1 cellular context compared by ENCODE assay signal in the genomic region with DNA sequence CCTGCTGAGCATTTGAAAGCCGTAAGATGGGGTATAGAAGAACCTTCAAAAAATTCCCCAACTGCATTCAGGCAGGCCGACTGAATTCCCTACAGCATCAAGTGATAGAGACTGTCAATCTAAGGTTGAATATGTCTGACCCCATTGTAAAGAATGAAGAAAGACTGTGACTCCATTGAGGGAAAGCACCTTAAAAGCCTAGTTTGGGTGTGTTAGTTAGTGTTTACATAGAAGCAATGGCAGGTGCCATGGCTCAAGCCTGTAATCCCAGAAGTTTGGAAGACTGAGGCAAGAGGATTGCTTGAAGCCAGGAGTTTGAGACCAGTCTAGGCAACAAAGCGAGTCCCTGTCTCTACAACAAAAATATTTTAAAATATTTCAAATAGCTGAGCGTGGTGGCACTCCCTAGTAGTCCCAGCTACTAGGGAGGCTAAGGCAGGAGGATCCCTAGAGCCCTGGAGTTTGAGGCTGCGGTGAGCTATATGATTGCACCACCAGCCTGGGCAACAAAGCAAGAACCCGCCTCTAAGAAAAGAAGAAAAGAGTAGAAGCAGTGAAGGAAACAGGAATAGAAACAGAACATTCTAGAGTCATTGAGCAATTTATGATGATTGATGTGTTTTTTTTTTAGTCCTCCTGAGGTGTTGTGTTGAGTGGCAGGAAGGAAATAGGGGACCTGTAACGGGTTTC.
TF ChIP-seq lines count a peak whose summit lies in the region.

No MANE protein-coding gene starts in this region.

TF ChIP-seq in K562, 482 proteins besides CTCF, POLR2A, EP300 and RAD21 (continued from another document and continues in another):
- TF ChIP-seq, protein P1, sequence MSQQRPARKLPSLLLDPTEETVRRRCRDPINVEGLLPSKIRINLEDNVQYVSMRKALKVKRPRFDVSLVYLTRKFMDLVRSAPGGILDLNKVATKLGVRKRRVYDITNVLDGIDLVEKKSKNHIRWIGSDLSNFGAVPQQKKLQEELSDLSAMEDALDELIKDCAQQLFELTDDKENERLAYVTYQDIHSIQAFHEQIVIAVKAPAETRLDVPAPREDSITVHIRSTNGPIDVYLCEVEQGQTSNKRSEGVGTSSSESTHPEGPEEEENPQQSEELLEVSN (IDR thresholded peaks at IDR 0.05; ENCODE audit: borderline replicate concordance in 1 of 2, extremely low read depth in 1 of 2, insufficient read depth in 1 of 2, insufficient read length in 1 of 2, low read depth in 1 of 2, low read length in 1 of 2, poor library complexity in 1 of 2, severe bottlenecking in 1 of 2): no peak
- TF ChIP-seq SAFB (IDR thresholded peaks at IDR 0.05; ENCODE audit: borderline replicate concordance, low read depth, low read length) (no peak), KLF16 (IDR thresholded peaks at IDR 0.05) (no peak), SMARCA4 (IDR thresholded peaks at IDR 0.05) (no peak), ZNF324 (CRISPR knock-in tag; IDR thresholded peaks at IDR 0.05) (no peak), PURB (CRISPR knock-in tag; IDR thresholded peaks at IDR 0.05; ENCODE audit: low read depth) (no peak), MAZ (CRISPR knock-in tag; conservative IDR thresholded peaks at IDR 0.05 in 1 of 2, IDR thresholded peaks at IDR 0.05 in 1 of 2) (no peak), ARNT (IDR thresholded peaks at IDR 0.05) (no peak), TAL1 (IDR thresholded peaks at IDR 0.05) (no peak), GTF2E2 (tag; IDR thresholded peaks at IDR 0.05) (peak; percentile 93; the same call in 1 of the 2 replicates), PHB2 (IDR thresholded peaks at IDR 0.05; ENCODE audit: low read depth) (no peak), SP2 (IDR thresholded peaks at IDR 0.05; ENCODE audit: extremely low read depth, low read depth, low read length, poor library complexity, severe bottlenecking) (no peak), TRIM28 (IDR thresholded peaks at IDR 0.05) (no peak), BHLHE40 (IDR thresholded peaks at IDR 0.05; ENCODE audit: low read length) (no peak), TBP (optimal IDR thresholded peaks at IDR 0.05; ENCODE audit: low read depth, low read length) (no peak), ZNF584 (CRISPR knock-in tag; IDR thresholded peaks at IDR 0.05; ENCODE audit: low read depth) (no peak), XRCC3 (IDR thresholded peaks at IDR 0.05) (no peak), HMG20B (CRISPR knock-in tag; IDR thresholded peaks at IDR 0.05) (no peak), RBM14 (IDR thresholded peaks at IDR 0.05; ENCODE audit: borderline replicate concordance, insufficient read depth, low read depth, low read length) (no peak), ZNF175 (CRISPR knock-in tag; IDR thresholded peaks at IDR 0.05; ENCODE audit: low read depth) (0 out of 2 replicates have a peak, but pooled peaks have one; percentile 43), RFX7 (CRISPR knock-in tag; IDR thresholded peaks at IDR 0.05) (no peak), NBN (IDR thresholded peaks at IDR 0.05; ENCODE audit: low read depth) (no peak), STAG1 (CRISPR knock-in tag; IDR thresholded peaks at IDR 0.05; ENCODE audit: borderline replicate concordance) (no peak), NR3C1 (CRISPR knock-in tag; IDR thresholded peaks at IDR 0.05) (no peak), L3MBTL2 (IDR thresholded peaks at IDR 0.05) (no peak; the same call in 1 of the 2 replicates), FOXP1 (CRISPR knock-in tag; IDR thresholded peaks at IDR 0.05) (no peak), HEY1 (CRISPR knock-in tag; IDR thresholded peaks at IDR 0.05; ENCODE audit: borderline replicate concordance) (no peak), KAT7 (CRISPR knock-in tag; IDR thresholded peaks at IDR 0.05; ENCODE audit: borderline replicate concordance) (no peak), ESRRB (CRISPR knock-in tag; IDR thresholded peaks at IDR 0.05; ENCODE audit: borderline replicate concordance) (0 out of 2 replicates have a peak, but pooled peaks have one; percentile 38)
- TF ChIP-seq, protein P2, sequence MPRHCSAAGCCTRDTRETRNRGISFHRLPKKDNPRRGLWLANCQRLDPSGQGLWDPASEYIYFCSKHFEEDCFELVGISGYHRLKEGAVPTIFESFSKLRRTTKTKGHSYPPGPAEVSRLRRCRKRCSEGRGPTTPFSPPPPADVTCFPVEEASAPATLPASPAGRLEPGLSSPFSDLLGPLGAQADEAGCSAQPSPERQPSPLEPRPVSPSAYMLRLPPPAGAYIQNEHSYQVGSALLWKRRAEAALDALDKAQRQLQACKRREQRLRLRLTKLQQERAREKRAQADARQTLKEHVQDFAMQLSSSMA (CRISPR knock-in tag; IDR thresholded peaks at IDR 0.05): no peak
- TF ChIP-seq, protein P3, sequence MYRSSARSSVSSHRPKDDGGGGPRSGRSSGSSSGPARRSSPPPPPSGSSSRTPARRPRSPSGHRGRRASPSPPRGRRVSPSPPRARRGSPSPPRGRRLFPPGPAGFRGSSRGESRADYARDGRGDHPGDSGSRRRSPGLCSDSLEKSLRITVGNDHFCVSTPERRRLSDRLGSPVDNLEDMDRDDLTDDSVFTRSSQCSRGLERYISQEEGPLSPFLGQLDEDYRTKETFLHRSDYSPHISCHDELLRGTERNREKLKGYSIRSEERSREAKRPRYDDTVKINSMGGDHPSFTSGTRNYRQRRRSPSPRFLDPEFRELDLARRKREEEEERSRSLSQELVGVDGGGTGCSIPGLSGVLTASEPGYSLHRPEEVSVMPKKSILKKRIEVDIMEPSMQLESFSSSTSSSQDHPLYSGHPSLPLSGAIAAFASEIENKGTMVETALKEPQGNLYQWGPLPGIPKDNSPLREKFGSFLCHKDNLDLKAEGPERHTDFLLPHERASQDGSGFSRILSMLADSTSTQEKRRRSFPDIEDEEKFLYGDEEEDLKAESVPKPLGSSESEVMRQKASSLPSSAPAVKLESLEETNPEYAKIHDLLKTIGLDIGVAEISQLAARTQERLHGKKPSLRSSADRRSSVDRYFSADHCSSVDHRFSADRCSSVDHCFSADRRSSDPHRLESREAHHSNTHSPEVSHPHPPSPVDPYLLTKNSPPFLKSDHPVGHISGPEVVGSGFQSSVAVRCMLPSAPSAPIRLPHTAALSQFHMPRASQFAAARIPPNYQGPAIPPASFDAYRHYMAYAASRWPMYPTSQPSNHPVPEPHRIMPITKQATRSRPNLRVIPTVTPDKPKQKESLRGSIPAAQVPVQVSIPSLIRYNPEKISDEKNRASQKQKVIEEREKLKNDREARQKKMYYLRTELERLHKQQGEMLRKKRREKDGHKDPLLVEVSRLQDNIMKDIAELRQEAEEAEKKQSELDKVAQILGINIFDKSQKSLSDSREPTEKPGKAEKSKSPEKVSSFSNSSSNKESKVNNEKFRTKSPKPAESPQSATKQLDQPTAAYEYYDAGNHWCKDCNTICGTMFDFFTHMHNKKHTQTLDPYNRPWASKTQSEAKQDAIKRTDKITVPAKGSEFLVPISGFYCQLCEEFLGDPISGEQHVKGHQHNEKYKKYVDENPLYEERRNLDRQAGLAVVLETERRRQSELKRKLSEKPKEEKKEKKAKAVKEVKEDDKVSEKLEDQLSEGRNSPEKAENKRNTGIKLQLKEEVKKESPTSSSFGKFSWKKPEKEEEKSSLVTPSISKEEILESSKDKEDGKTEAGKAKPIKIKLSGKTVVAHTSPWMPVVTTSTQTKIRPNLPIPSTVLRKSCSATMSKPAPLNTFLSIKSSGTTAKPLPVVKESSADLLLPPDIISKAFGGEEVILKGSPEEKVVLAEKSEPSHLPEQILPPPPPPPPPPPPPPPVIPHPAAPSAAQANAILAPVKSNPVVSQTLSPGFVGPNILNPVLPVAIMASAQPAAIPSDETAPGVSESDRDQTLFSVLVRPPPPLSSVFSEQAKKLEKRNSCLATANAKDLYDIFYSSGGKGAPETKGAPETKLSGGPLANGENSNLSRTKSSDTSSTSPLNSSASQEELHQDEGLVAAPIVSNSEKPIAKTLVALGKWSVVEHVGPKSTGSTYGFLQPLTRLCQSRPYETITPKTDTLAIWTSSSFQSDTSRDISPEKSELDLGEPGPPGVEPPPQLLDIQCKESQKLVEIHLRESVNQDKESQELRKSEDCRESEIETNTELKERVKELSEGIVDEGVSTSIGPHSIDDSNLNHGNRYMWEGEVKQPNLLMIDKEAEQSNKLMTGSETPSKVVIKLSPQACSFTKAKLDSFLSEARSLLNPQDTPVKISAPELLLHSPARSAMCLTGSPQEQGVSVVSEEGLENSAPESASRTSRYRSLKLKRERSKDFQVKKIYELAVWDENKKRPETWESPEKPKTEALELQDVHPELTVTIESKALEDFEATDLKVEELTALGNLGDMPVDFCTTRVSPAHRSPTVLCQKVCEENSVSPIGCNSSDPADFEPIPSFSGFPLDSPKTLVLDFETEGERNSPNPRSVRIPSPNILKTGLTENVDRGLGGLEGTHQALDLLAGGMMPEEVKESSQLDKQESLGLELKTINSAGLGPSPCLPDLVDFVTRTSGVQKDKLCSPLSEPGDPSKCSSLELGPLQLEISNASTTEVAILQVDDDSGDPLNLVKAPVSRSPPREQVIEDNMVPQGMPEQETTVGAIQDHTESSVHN (IDR thresholded peaks at IDR 0.05; ENCODE audit: borderline replicate concordance in 1 of 2, low read depth in 1 of 2): no peak
- TF ChIP-seq, protein P4, sequence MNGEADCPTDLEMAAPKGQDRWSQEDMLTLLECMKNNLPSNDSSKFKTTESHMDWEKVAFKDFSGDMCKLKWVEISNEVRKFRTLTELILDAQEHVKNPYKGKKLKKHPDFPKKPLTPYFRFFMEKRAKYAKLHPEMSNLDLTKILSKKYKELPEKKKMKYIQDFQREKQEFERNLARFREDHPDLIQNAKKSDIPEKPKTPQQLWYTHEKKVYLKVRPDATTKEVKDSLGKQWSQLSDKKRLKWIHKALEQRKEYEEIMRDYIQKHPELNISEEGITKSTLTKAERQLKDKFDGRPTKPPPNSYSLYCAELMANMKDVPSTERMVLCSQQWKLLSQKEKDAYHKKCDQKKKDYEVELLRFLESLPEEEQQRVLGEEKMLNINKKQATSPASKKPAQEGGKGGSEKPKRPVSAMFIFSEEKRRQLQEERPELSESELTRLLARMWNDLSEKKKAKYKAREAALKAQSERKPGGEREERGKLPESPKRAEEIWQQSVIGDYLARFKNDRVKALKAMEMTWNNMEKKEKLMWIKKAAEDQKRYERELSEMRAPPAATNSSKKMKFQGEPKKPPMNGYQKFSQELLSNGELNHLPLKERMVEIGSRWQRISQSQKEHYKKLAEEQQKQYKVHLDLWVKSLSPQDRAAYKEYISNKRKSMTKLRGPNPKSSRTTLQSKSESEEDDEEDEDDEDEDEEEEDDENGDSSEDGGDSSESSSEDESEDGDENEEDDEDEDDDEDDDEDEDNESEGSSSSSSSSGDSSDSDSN (IDR thresholded peaks at IDR 0.05; ENCODE audit: borderline replicate concordance in 1 of 2, low read depth in 2 of 2, low read length in 2 of 2): 0 out of 4 replicates have a peak, but pooled peaks of 1 of the 2 experiments have one; percentile 18
- TF ChIP-seq, protein P5, sequence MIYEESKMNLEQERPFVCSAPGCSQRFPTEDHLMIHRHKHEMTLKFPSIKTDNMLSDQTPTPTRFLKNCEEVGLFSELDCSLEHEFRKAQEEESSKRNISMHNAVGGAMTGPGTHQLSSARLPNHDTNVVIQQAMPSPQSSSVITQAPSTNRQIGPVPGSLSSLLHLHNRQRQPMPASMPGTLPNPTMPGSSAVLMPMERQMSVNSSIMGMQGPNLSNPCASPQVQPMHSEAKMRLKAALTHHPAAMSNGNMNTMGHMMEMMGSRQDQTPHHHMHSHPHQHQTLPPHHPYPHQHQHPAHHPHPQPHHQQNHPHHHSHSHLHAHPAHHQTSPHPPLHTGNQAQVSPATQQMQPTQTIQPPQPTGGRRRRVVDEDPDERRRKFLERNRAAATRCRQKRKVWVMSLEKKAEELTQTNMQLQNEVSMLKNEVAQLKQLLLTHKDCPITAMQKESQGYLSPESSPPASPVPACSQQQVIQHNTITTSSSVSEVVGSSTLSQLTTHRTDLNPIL (CRISPR knock-in tag; IDR thresholded peaks at IDR 0.05): no peak
- TF ChIP-seq, protein P6, sequence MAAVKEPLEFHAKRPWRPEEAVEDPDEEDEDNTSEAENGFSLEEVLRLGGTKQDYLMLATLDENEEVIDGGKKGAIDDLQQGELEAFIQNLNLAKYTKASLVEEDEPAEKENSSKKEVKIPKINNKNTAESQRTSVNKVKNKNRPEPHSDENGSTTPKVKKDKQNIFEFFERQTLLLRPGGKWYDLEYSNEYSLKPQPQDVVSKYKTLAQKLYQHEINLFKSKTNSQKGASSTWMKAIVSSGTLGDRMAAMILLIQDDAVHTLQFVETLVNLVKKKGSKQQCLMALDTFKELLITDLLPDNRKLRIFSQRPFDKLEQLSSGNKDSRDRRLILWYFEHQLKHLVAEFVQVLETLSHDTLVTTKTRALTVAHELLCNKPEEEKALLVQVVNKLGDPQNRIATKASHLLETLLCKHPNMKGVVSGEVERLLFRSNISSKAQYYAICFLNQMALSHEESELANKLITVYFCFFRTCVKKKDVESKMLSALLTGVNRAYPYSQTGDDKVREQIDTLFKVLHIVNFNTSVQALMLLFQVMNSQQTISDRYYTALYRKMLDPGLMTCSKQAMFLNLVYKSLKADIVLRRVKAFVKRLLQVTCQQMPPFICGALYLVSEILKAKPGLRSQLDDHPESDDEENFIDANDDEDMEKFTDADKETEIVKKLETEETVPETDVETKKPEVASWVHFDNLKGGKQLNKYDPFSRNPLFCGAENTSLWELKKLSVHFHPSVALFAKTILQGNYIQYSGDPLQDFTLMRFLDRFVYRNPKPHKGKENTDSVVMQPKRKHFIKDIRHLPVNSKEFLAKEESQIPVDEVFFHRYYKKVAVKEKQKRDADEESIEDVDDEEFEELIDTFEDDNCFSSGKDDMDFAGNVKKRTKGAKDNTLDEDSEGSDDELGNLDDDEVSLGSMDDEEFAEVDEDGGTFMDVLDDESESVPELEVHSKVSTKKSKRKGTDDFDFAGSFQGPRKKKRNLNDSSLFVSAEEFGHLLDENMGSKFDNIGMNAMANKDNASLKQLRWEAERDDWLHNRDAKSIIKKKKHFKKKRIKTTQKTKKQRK (IDR thresholded peaks at IDR 0.05; ENCODE audit: borderline replicate concordance, low read depth, low read length): no peak
- TF ChIP-seq, protein P7, sequence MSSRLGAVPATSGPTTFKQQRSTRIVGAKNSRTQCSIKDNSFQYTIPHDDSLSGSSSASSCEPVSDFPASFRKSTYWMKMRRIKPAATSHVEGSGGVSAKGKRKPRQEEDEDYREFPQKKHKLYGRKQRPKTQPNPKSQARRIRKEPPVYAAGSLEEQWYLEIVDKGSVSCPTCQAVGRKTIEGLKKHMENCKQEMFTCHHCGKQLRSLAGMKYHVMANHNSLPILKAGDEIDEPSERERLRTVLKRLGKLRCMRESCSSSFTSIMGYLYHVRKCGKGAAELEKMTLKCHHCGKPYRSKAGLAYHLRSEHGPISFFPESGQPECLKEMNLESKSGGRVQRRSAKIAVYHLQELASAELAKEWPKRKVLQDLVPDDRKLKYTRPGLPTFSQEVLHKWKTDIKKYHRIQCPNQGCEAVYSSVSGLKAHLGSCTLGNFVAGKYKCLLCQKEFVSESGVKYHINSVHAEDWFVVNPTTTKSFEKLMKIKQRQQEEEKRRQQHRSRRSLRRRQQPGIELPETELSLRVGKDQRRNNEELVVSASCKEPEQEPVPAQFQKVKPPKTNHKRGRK (tag; IDR thresholded peaks at IDR 0.05): no peak
- TF ChIP-seq, protein P8, sequence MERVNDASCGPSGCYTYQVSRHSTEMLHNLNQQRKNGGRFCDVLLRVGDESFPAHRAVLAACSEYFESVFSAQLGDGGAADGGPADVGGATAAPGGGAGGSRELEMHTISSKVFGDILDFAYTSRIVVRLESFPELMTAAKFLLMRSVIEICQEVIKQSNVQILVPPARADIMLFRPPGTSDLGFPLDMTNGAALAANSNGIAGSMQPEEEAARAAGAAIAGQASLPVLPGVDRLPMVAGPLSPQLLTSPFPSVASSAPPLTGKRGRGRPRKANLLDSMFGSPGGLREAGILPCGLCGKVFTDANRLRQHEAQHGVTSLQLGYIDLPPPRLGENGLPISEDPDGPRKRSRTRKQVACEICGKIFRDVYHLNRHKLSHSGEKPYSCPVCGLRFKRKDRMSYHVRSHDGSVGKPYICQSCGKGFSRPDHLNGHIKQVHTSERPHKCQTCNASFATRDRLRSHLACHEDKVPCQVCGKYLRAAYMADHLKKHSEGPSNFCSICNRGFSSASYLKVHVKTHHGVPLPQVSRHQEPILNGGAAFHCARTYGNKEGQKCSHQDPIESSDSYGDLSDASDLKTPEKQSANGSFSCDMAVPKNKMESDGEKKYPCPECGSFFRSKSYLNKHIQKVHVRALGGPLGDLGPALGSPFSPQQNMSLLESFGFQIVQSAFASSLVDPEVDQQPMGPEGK (CRISPR knock-in tag; IDR thresholded peaks at IDR 0.05; ENCODE audit: borderline replicate concordance): no peak
